In genomic region chr22:30045901-30046715, GRCh38 we compare ENCODE assay signal across 29 cellular contexts. TPM values are rescaled to one million over a fixed set of nuclear protein-coding genes. Genes with fewer than 3 reads are reported as not detected.
"Had no signal": no experiment of that assay in that cellular context is flagged by ENCODE, and none has a peak within 500 bp of the region (broad histone marks: within the 10 kb centered on the region; RNA-seq: fewer than 3 reads in every experiment).

No MANE protein-coding gene starts in this region.

- H2AFZ ChIP-seq: hepatocyte had no signal

- ATAC-seq: activated CD4-positive, alpha-beta T cell treated with anti-CD3 and anti-CD28 coated beads for 36 hours; activated T-cell treated with anti-CD3 and anti-CD28 coated beads, Interleukin-2, amount 50 U/mL, for 4 hours; activated T-helper 17 cell treated with anti-CD3 and anti-CD28 coated beads, Interleukin-2, amount 50 U/mL, for 72 hours; gastrocnemius medialis; left colon; naive thymus-derived CD8-positive, alpha-beta T cell; stimulated activated naive CD8-positive, alpha-beta T cell treated with anti-CD3 and anti-CD28 coated beads, Interleukin-15, Interleukin-2, amounts not matched to agents 100 U/mL and 50 U/mL, for 24 hours; T-cell had no signal

- DNase-seq: activated B cell treated with CpG ODN at 0.5 μM for 24 hours; activated CD4-positive, alpha-beta T cell treated with anti-CD3 and anti-CD28 coated beads for 36 hours; activated CD4-positive, alpha-beta T cell treated with anti-CD3 and anti-CD28 coated beads, Interleukin-2, amount 50 U/mL, for 4 hours; activated gamma-delta T cell treated with Interleukin-2 at 50 U/mL for 16 hours; activated T-cell treated with anti-CD3 and anti-CD28 coated beads, Interleukin-2, amount 50 U/mL, for 4 hours; anterior cingulate cortex; dermis blood vessel endothelial cell; effector CD8-positive, alpha-beta T cell; gastrocnemius medialis; glutamatergic neuron; left colon; naive thymus-derived CD8-positive, alpha-beta T cell; occipital lobe; posterior cingulate gyrus; right lobe of liver; stimulated activated CD4-positive, alpha-beta T cell treated with anti-CD3 and anti-CD28 coated beads, Interleukin-12 subunit alpha, Interleukin-12 subunit beta, amount 100 ng/mL, for 4 hours; stimulated activated CD4-positive, alpha-beta T cell treated with anti-CD3 and anti-CD28 coated beads, Interleukin-4, amount 100 ng/mL, for 1 hour; stimulated activated naive CD8-positive, alpha-beta T cell treated with anti-CD3 and anti-CD28 coated beads, Interleukin-15, Interleukin-2, amounts not matched to agents 100 U/mL and 50 U/mL, for 24 hours; T-cell had no signal

- H3K4me3 ChIP-seq: gastrocnemius medialis, hepatocyte, right lobe of liver, skin epidermis, upper lobe of left lung had no signal

- H3K27ac ChIP-seq: gastrocnemius medialis had no signal

- H3K4me2 ChIP-seq: hepatocyte had no signal

- H3K27me3 ChIP-seq: gastrocnemius medialis, hepatocyte, right lobe of liver, upper lobe of left lung had no signal

- H3K9me3 ChIP-seq: gastrocnemius medialis, right lobe of liver, upper lobe of left lung had no signal

- H3K4me1 ChIP-seq: gastrocnemius medialis had no signal

- H3K36me3 ChIP-seq: gastrocnemius medialis, right lobe of liver, upper lobe of left lung had no signal

RNA-seq across cellular contexts. Expression of gene HORMAD2, which starts 34.2 kb away (rescaled TPM):
- total RNA-seq: activated B cell treated with CpG ODN at 0.5 μM for 24 hours; activated CD4-positive, alpha-beta T cell treated with anti-CD3 and anti-CD28 coated beads for 36 hours; activated CD8-positive, alpha-beta memory T cell treated with anti-CD3 and anti-CD28 coated beads for 36 hours; activated T-cell treated with anti-CD3 and anti-CD28 coated beads, Interleukin-2, amount 50 U/mL, for 4 hours; dermis blood vessel endothelial cell; epithelial cell of proximal tubule; gastrocnemius medialis; hepatocyte; left colon; lower leg skin; naive thymus-derived CD8-positive, alpha-beta T cell; neural crest cell; subcutaneous adipose tissue; T-cell had no signal
- polyA plus RNA-seq: hepatocyte; keratinocyte; naive thymus-derived CD8-positive, alpha-beta T cell had no signal
